10 cellular contexts compared by ENCODE assay signal in the genomic region with DNA sequence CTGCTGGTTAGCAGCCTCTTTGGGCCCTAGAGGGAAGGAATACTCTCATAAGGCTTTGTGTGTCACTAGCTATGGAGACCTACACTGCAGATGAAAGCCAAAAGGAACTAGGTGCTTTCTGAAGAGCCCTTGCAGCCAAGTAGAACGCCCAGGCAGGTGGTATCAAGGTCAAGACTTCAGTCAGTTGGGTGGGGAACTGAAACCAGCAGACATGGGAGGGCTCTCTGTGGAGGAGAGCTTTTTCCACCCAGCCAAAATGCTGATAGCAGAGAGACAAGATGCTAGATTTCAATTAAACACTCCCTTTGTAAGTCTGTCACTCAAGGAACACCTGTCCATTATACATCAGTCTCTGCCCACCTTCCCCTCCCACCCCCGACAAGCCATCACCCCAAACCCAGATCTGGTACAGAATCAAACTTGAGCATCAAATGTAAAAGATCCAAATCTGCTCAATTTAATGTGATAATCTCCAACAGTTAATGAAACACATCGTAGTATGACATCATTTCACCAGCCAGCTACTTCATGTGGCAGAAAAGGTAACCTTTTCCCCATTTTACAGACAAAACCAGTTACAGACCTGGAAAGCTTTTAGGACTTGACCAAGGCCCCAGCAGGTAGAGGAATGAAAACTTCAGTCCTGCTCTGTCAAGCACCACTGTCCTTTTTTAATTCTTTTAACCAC. TPM values are rescaled to one million over a fixed set of nuclear protein-coding genes. Genes with fewer than 3 reads are reported as not detected.
DNase-seq lines count a peak whose midpoint lies in the region; ATAC-seq and TF ChIP-seq lines count a peak whose summit lies in the region.
"Had no signal": no experiment of that assay in that cellular context is flagged by ENCODE, and none has a peak within 500 bp of the region (broad histone marks: within the 10 kb centered on the region; RNA-seq: fewer than 3 reads in every experiment).

No MANE protein-coding gene starts in this region.

- H3K4me1 ChIP-seq in MM.1S (ENCODE audit: low read length) = peaks cover 34% of the 10 kb centered on the region

- TF ChIP-seq CTCF in MM.1S (IDR thresholded peaks at IDR 0.05; ENCODE audit: low read length) (no peak), progenitor cell of endocrine pancreas (IDR thresholded peaks at IDR 0.05; ENCODE audit: unreplicated experiment) (no peak)

- H3K4me1 Mint-ChIP-seq in activated T-cell treated with anti-CD3 and anti-CD28 coated beads, Interleukin-2, amount 50 U/mL, for 24 hours (ENCODE audit: low read depth) = peaks cover 44% of the 10 kb centered on the region
- peaks cover 35% of the 10 kb centered on the region for H3K4me1 Mint-ChIP-seq in activated T-cell treated with anti-CD3 and anti-CD28 coated beads, Interleukin-2, amount 50 U/mL, for 4 hours (ENCODE audit: low read depth)
- no peaks in the 10 kb centered on the region for H3K4me1 Mint-ChIP-seq in progenitor cell of endocrine pancreas (ENCODE audit: low read depth)

- no peaks in the 10 kb centered on the region for H3K9me3 ChIP-seq in MM.1S (replicated peaks; ENCODE audit: insufficient read depth, low read length)

- H3K79me2 ChIP-seq in MM.1S (ENCODE audit: low read length) = peaks cover 93% of the 10 kb centered on the region

- H3K36me3 ChIP-seq in MM.1S (replicated peaks; ENCODE audit: insufficient read depth, low read length) = peaks cover 35% of the 10 kb centered on the region

- no peak overlapping the region for H3K4me3 Mint-ChIP-seq in activated T-cell treated with anti-CD3 and anti-CD28 coated beads, Interleukin-2, amount 50 U/mL, for 24 hours
- H3K4me3 Mint-ChIP-seq in activated T-cell treated with anti-CD3 and anti-CD28 coated beads, Interleukin-2, amount 50 U/mL, for 4 hours = no peak overlapping the region
- H3K4me3 Mint-ChIP-seq in progenitor cell of endocrine pancreas (ENCODE audit: low read depth) = no peak overlapping the region
- H3K4me3 Mint-ChIP-seq: activated naive CD8-positive, alpha-beta T cell treated with anti-CD3 and anti-CD28 coated beads, Interleukin-2, amount 10 ng/mL, durations not matched to agents 7 days and 5 days had no signal

- H4K20me1 ChIP-seq in MM.1S (ENCODE audit: insufficient read depth, low read length) = peaks cover 14% of the 10 kb centered on the region

- H2AFZ ChIP-seq in MM.1S (ENCODE audit: low read length) = no peak overlapping the region

- no peaks in the 10 kb centered on the region for H3K27me3 Mint-ChIP-seq in activated T-cell treated with anti-CD3 and anti-CD28 coated beads, Interleukin-2, amount 50 U/mL, for 24 hours
- H3K27me3 Mint-ChIP-seq in activated T-cell treated with anti-CD3 and anti-CD28 coated beads, Interleukin-2, amount 50 U/mL, for 4 hours (ENCODE audit: low read depth) = no peaks in the 10 kb centered on the region
- H3K27me3 Mint-ChIP-seq in progenitor cell of endocrine pancreas = no peaks in the 10 kb centered on the region
- H3K27me3 Mint-ChIP-seq: activated naive CD8-positive, alpha-beta T cell treated with anti-CD3 and anti-CD28 coated beads, Interleukin-2, amount 10 ng/mL, durations not matched to agents 7 days and 5 days had no signal

- ATAC-seq in activated T-cell treated with anti-CD3 and anti-CD28 coated beads, Interleukin-2, amount 50 U/mL, for 4 hours = no peak
- peak; percentile 81 for ATAC-seq in HG02588 (IDR thresholded peaks at IDR 0.05; ENCODE audit: unreplicated experiment)

- peaks cover 21% of the 10 kb centered on the region for H3F3A ChIP-seq in MM.1S (ENCODE audit: insufficient read depth, low read length)

- no peaks in the 10 kb centered on the region for H3K9me2 ChIP-seq in MM.1S (replicated peaks; ENCODE audit: insufficient read depth, low read length)

- H3K4me2 ChIP-seq in MM.1S (ENCODE audit: low read depth, low read length) = no peak overlapping the region

- H3K9me3 Mint-ChIP-seq in activated T-cell treated with anti-CD3 and anti-CD28 coated beads, Interleukin-2, amount 50 U/mL, for 24 hours = no peaks in the 10 kb centered on the region
- peaks cover 4% of the 10 kb centered on the region for H3K9me3 Mint-ChIP-seq in activated T-cell treated with anti-CD3 and anti-CD28 coated beads, Interleukin-2, amount 50 U/mL, for 4 hours
- H3K9me3 Mint-ChIP-seq in progenitor cell of endocrine pancreas (ENCODE audit: low read depth) = no peaks in the 10 kb centered on the region

- H3K9ac ChIP-seq in MM.1S (ENCODE audit: low read length) = no peak overlapping the region

- H3K27me3 ChIP-seq in MM.1S (replicated peaks; ENCODE audit: insufficient read depth, low read length) = no peaks in the 10 kb centered on the region

- peaks cover 98% of the 10 kb centered on the region for H3K36me3 Mint-ChIP-seq in activated T-cell treated with anti-CD3 and anti-CD28 coated beads, Interleukin-2, amount 50 U/mL, for 24 hours (ENCODE audit: low read depth)
- H3K36me3 Mint-ChIP-seq in activated T-cell treated with anti-CD3 and anti-CD28 coated beads, Interleukin-2, amount 50 U/mL, for 4 hours (ENCODE audit: insufficient read depth) = peaks cover 47% of the 10 kb centered on the region
- H3K36me3 Mint-ChIP-seq in progenitor cell of endocrine pancreas (ENCODE audit: insufficient read depth) = peaks cover 12% of the 10 kb centered on the region

- peak overlapping the region; percentile 80 for H3K27ac Mint-ChIP-seq in activated T-cell treated with anti-CD3 and anti-CD28 coated beads, Interleukin-2, amount 50 U/mL, for 24 hours
- H3K27ac Mint-ChIP-seq in progenitor cell of endocrine pancreas = peak overlapping the region; percentile 40
- H3K27ac Mint-ChIP-seq: activated naive CD8-positive, alpha-beta T cell treated with anti-CD3 and anti-CD28 coated beads, Interleukin-2, amount 10 ng/mL, durations not matched to agents 7 days and 5 days had no signal

- peak overlapping the region; percentile 76 for H3K27ac ChIP-seq in MM.1S (ENCODE audit: low read length)

- DNase-seq in activated T-cell treated with anti-CD3 and anti-CD28 coated beads, Interleukin-2, amount 50 U/mL, for 24 hours = no peak
- no peak for DNase-seq in activated T-cell treated with anti-CD3 and anti-CD28 coated beads, Interleukin-2, amount 50 U/mL, for 4 hours
- DNase-seq in MM.1S (peak; percentile 61), progenitor cell of endocrine pancreas (ENCODE audit: low spot score, unreplicated experiment) (no peak), LoVo (ENCODE audit: low spot score) (no peak), Kasumi-1 (lab: John Stamatoyannopoulos, UW) (no peak), 8988T (no peak)
- DNase-seq: activated naive CD8-positive, alpha-beta T cell treated with anti-CD3 and anti-CD28 coated beads, Interleukin-2, amount 10 ng/mL, durations not matched to agents 7 days and 5 days; HCEC 1CT had no signal

- no peak overlapping the region for H3K4me3 ChIP-seq in MM.1S (ENCODE audit: low read length)

RNA-seq across cellular contexts. Expression of a gene that starts 14.6 kb away (rescaled TPM):
- 10 to 100 TPM; 76.2 to 87.3 (median 81.1) TPM for total RNA-seq in activated T-cell treated with anti-CD3 and anti-CD28 coated beads, Interleukin-2, amount 50 U/mL, for 4 hours
- total RNA-seq in progenitor cell of endocrine pancreas = 49.0 and 59.3 TPM in 2 replicates

RNA-seq across cellular contexts. Expression of a gene that starts 48.4 kb away (rescaled TPM):
- total RNA-seq in activated T-cell treated with anti-CD3 and anti-CD28 coated beads, Interleukin-2, amount 50 U/mL, for 4 hours = 10 to 100 TPM in 2 of 3 donors, 1 to 10 TPM in 1; 9.2 to 11.4 (median 11.2) TPM
- total RNA-seq in progenitor cell of endocrine pancreas = 25.7 and 26.2 TPM in 2 replicates
